Comparison of ENCODE assay signal across 37 cellular contexts in genomic region chr20:23963941-23964340, GRCh38. TPM values are rescaled to one million over a fixed set of nuclear protein-coding genes. Genes with fewer than 3 reads are reported as not detected.
"Had no signal": no experiment of that assay in that cellular context is flagged by ENCODE, and none has a peak within 500 bp of the region (broad histone marks: within the 10 kb centered on the region; RNA-seq: fewer than 3 reads in every experiment).

No MANE protein-coding gene starts in this region.

- H3K9me3 ChIP-seq: adrenal gland, body of pancreas, breast epithelium had no signal

- H3K27me3 ChIP-seq: adrenal gland, body of pancreas, brain microvascular endothelial cell, breast epithelium had no signal

- H3K27ac ChIP-seq: adrenal gland, body of pancreas, brain microvascular endothelial cell, breast epithelium, VCaP had no signal

- ATAC-seq: activated CD8-positive, alpha-beta T cell treated with anti-CD3 and anti-CD28 coated beads for 36 hours; activated naive CD4-positive, alpha-beta T cell treated with anti-CD3 and anti-CD28 coated beads, Interleukin-2, amount 50 U/mL, for 72 hours; activated T-cell treated with anti-CD3 and anti-CD28 coated beads, Interleukin-2, amount 50 U/mL, for 4 hours; activated T-cell treated with anti-CD3 and anti-CD28 coated beads, Interleukin-2, amount 50 U/mL, for 72 hours; activated T-helper 17 cell treated with anti-CD3 and anti-CD28 coated beads, Interleukin-2, amount 50 U/mL, for 72 hours; body of pancreas had no signal

- H3K4me3 ChIP-seq: adrenal gland, body of pancreas, breast epithelium had no signal

- DNase-seq: activated B cell treated with CpG ODN at 0.5 μM for 24 hours; activated CD4-positive, alpha-beta memory T cell treated with anti-CD3 and anti-CD28 coated beads for 36 hours; activated CD4-positive, alpha-beta T cell treated with anti-CD3 and anti-CD28 coated beads for 4 hours; activated CD4-positive, alpha-beta T cell treated with anti-CD3 and anti-CD28 coated beads, Interleukin-2, amount 10 ng/mL, durations not matched to agents 24 days and 14 days; activated CD4-positive, alpha-beta T cell treated with anti-CD3 and anti-CD28 coated beads, Interleukin-2, amount 50 U/mL, for 1 hour; activated CD4-positive, alpha-beta T cell treated with anti-CD3 and anti-CD28 coated beads, Interleukin-2, amount 50 U/mL, for 4 hours; activated CD4-positive, CD25-positive, alpha-beta regulatory T cell treated with anti-CD3 and anti-CD28 coated beads, Interleukin-2, amount 50 U/mL, for 72 hours; activated CD8-positive, alpha-beta memory T cell treated with anti-CD3 and anti-CD28 coated beads, Interleukin-2, amount 50 U/mL, for 4 hours; activated CD8-positive, alpha-beta T cell treated with anti-CD3 and anti-CD28 coated beads for 36 hours; activated effector memory CD4-positive, alpha-beta T cell treated with anti-CD3 and anti-CD28 coated beads, Interleukin-2, amount 50 U/mL, for 16 hours; activated gamma-delta T cell treated with Interleukin-2 at 50 U/mL for 16 hours; activated naive CD4-positive, alpha-beta T cell; activated naive CD4-positive, alpha-beta T cell treated with anti-CD3 and anti-CD28 coated beads for 36 hours; activated naive CD4-positive, alpha-beta T cell treated with anti-CD3 and anti-CD28 coated beads, Interleukin-2, amount 50 U/mL, for 16 hours; activated naive CD8-positive, alpha-beta T cell treated with anti-CD3 and anti-CD28 coated beads for 36 hours; activated T-cell treated with anti-CD3 and anti-CD28 coated beads for 4 hours; activated T-cell treated with anti-CD3 and anti-CD28 coated beads, Interleukin-2, amount 50 U/mL, for 1 hour; activated T-cell treated with anti-CD3 and anti-CD28 coated beads, Interleukin-2, amount 50 U/mL, for 4 hours; activated T-cell treated with anti-CD3 and anti-CD28 coated beads, Interleukin-2, amount 50 U/mL, for 72 hours; adrenal gland; amniotic stem cell; aorta; body of pancreas; brain microvascular endothelial cell; central memory CD4-positive, alpha-beta T cell; T-helper 2 cell; T-helper 9 cell had no signal

- H3K4me1 ChIP-seq: adrenal gland, body of pancreas, breast epithelium had no signal

- H3K36me3 ChIP-seq: adrenal gland, brain microvascular endothelial cell, breast epithelium had no signal

- FAIRE-seq: astrocyte, TTC549 had no signal

RNA-seq across cellular contexts. Expression of gene GGTLC1, which starts 24.6 kb away (rescaled TPM):
- total RNA-seq: activated B cell treated with CpG ODN at 0.5 μM for 24 hours; activated CD4-positive, alpha-beta memory T cell treated with anti-CD3 and anti-CD28 coated beads for 36 hours; activated CD4-positive, alpha-beta T cell treated with anti-CD3 and anti-CD28 coated beads, Interleukin-2, amount 10 ng/mL, durations not matched to agents 24 days and 14 days; activated CD8-positive, alpha-beta memory T cell treated with anti-CD3 and anti-CD28 coated beads for 36 hours; activated CD8-positive, alpha-beta T cell treated with anti-CD3 and anti-CD28 coated beads for 36 hours; activated naive CD4-positive, alpha-beta T cell treated with anti-CD3 and anti-CD28 coated beads for 36 hours; activated naive CD4-positive, alpha-beta T cell treated with anti-CD3 and anti-CD28 coated beads, Interleukin-2, amount 50 U/mL, for 72 hours; activated naive CD8-positive, alpha-beta T cell treated with anti-CD3 and anti-CD28 coated beads for 36 hours; activated T-cell treated with anti-CD3 and anti-CD28 coated beads, Interleukin-2, amount 50 U/mL, for 4 hours; activated T-cell treated with anti-CD3 and anti-CD28 coated beads, Interleukin-2, amount 50 U/mL, for 72 hours; activated T-helper 1 cell treated with anti-CD3 and anti-CD28 coated beads, Interleukin-12 subunit alpha, Interleukin-12 subunit beta, Interleukin-2, Interleukin-4 antibody, amounts not matched to agents 30 ng/mL and 10 ng/mL and 1 ng/mL, durations not matched to agents 14 hours and 24 hours and 36 hours; activated T-helper 17 cell treated with anti-CD3 and anti-CD28 coated beads, Interleukin-2, amount 50 U/mL, for 72 hours; aorta; astrocyte; breast epithelium; cardiac septum; cerebellum had no signal
- polyA plus RNA-seq: adrenal gland, aorta had no signal
